11 cellular contexts compared by ENCODE assay signal in genomic region chr16:68070811-68071546, GRCh38. TPM values are rescaled to one million over a fixed set of nuclear protein-coding genes. Genes with fewer than 3 reads are reported as not detected.
A peak's percentile ranks its signal among the peaks of the same experiment; 100 is the strongest.
DNase-seq lines count a peak whose midpoint lies in the region; ATAC-seq and TF ChIP-seq lines count a peak whose summit lies in the region.
"Had no signal": no experiment of that assay in that cellular context is flagged by ENCODE, and none has a peak within 500 bp of the region (broad histone marks: within the 10 kb centered on the region; RNA-seq: fewer than 3 reads in every experiment).

No MANE protein-coding gene starts in this region.

- CTCF ChIA-PET in activated naive CD4-positive, alpha-beta T cell treated with anti-CD3 and anti-CD28 coated beads for 36 hours (lab: Charles Lee), result interaction anchor here (0.6 to 2.3 kb wide), 9 partner anchors 9 to 159 kb away, joined by 3 to 8 read pairs (median 3); no protein-coding TSS in a partner anchor

- peak overlapping the region; percentile 82 for H3K27ac Mint-ChIP-seq in activated naive CD4-positive, alpha-beta T cell treated with anti-CD3 and anti-CD28 coated beads for 36 hours
- H3K27ac Mint-ChIP-seq in activated naive CD8-positive, alpha-beta T cell treated with anti-CD3 and anti-CD28 coated beads, Interleukin-2, amount 50 U/mL, for 24 hours, result peak overlapping the region; percentile 82
- H3K27ac Mint-ChIP-seq in type B pancreatic cell, result no peak overlapping the region

- H3K36me3 Mint-ChIP-seq in activated naive CD4-positive, alpha-beta T cell treated with anti-CD3 and anti-CD28 coated beads for 36 hours (ENCODE audit: low read depth), result peaks cover 51% of the 10 kb centered on the region
- H3K36me3 Mint-ChIP-seq in activated naive CD8-positive, alpha-beta T cell treated with anti-CD3 and anti-CD28 coated beads, Interleukin-2, amount 50 U/mL, for 24 hours (ENCODE audit: low read depth), result peaks cover 59% of the 10 kb centered on the region
- peaks cover 15% of the 10 kb centered on the region for H3K36me3 Mint-ChIP-seq in type B pancreatic cell

- H3K4me1 Mint-ChIP-seq in activated naive CD4-positive, alpha-beta T cell treated with anti-CD3 and anti-CD28 coated beads for 36 hours (ENCODE audit: low read depth), result peaks cover 63% of the 10 kb centered on the region
- H3K4me1 Mint-ChIP-seq in activated naive CD8-positive, alpha-beta T cell treated with anti-CD3 and anti-CD28 coated beads, Interleukin-2, amount 50 U/mL, for 24 hours, result peaks cover 70% of the 10 kb centered on the region
- no peaks in the 10 kb centered on the region for H3K4me1 Mint-ChIP-seq in type B pancreatic cell (ENCODE audit: unreplicated experiment)

- H3K4me3 Mint-ChIP-seq in activated naive CD4-positive, alpha-beta T cell treated with anti-CD3 and anti-CD28 coated beads for 36 hours, result no peak overlapping the region
- peak overlapping the region; percentile 24 for H3K4me3 Mint-ChIP-seq in activated naive CD8-positive, alpha-beta T cell treated with anti-CD3 and anti-CD28 coated beads, Interleukin-2, amount 50 U/mL, for 24 hours
- H3K4me3 Mint-ChIP-seq in type B pancreatic cell, result no peak overlapping the region

- no peaks in the 10 kb centered on the region for H3K9me3 Mint-ChIP-seq in activated naive CD4-positive, alpha-beta T cell treated with anti-CD3 and anti-CD28 coated beads for 36 hours
- no peaks in the 10 kb centered on the region for H3K9me3 Mint-ChIP-seq in activated naive CD8-positive, alpha-beta T cell treated with anti-CD3 and anti-CD28 coated beads, Interleukin-2, amount 50 U/mL, for 24 hours
- H3K9me3 Mint-ChIP-seq in type B pancreatic cell, result no peaks in the 10 kb centered on the region

- DNase-seq in activated naive CD4-positive, alpha-beta T cell treated with anti-CD3 and anti-CD28 coated beads for 36 hours, result no peak
- no peak for DNase-seq in activated naive CD4-positive, alpha-beta T cell treated with Interleukin-2 at 50 U/mL for 16 hours
- DNase-seq in activated naive CD8-positive, alpha-beta T cell treated with anti-CD3 and anti-CD28 coated beads, Interleukin-2, amount 50 U/mL, for 24 hours, result no peak
- DNase-seq in type B pancreatic cell (ENCODE audit: extremely low spot score, unreplicated experiment) (peak; percentile 47), anterior cingulate cortex (lab: John Stamatoyannopoulos, UW) (no peak), amniotic stem cell (lab: John Stamatoyannopoulos, UW) (no peak)
- DNase-seq: stimulated activated CD4-positive, alpha-beta T cell treated with anti-CD3 and anti-CD28 coated beads, Interleukin-2, amount 100 ng/mL, for 48 hours; upper lobe of right lung had no signal

- peak; percentile 39 for ATAC-seq in HG03135 (IDR thresholded peaks at IDR 0.05; ENCODE audit: unreplicated experiment)
- ATAC-seq in activated naive CD8-positive, alpha-beta T cell treated with anti-CD3 and anti-CD28 coated beads, Interleukin-2, amount 50 U/mL, for 24 hours, result no peak
- ATAC-seq in GM19324 (IDR thresholded peaks at IDR 0.05; ENCODE audit: low FRiP score, unreplicated experiment), result no peak

- H3K27me3 Mint-ChIP-seq in activated naive CD4-positive, alpha-beta T cell treated with anti-CD3 and anti-CD28 coated beads for 36 hours (ENCODE audit: low read depth), result no peaks in the 10 kb centered on the region
- H3K27me3 Mint-ChIP-seq in activated naive CD8-positive, alpha-beta T cell treated with anti-CD3 and anti-CD28 coated beads, Interleukin-2, amount 50 U/mL, for 24 hours, result no peaks in the 10 kb centered on the region
- no peaks in the 10 kb centered on the region for H3K27me3 Mint-ChIP-seq in type B pancreatic cell

- intact Hi-C loops in activated naive CD4-positive, alpha-beta T cell treated with anti-CD3 and anti-CD28 coated beads for 36 hours (cut with micrococcal nuclease), result loop anchor here (1.0 kb wide), 1 partner anchor 158 kb away; no protein-coding TSS in a partner anchor

- TF ChIP-seq CTCF in type B pancreatic cell (conservative IDR thresholded peaks at IDR 0.05), result no peak

RNA-seq across cellular contexts. Expression of gene NFATC3, which starts 14.2 kb away (rescaled TPM):
- total RNA-seq in activated naive CD4-positive, alpha-beta T cell treated with anti-CD3 and anti-CD28 coated beads for 36 hours, result 10 to 100 TPM; 49.1 to 50.3 TPM
- total RNA-seq in type B pancreatic cell (ENCODE audit: low replicate concordance), result 37.5 and 55.5 TPM in 2 replicates

RNA-seq across cellular contexts. Expression of gene DUS2, which starts 47.9 kb away (rescaled TPM):
- total RNA-seq in activated naive CD4-positive, alpha-beta T cell treated with anti-CD3 and anti-CD28 coated beads for 36 hours, result 10 to 100 TPM; 22.9 to 25.2 TPM
- 21.7 and 24.1 TPM in 2 replicates for total RNA-seq in type B pancreatic cell (ENCODE audit: low replicate concordance)

RNA-seq across cellular contexts. Expression of gene DDX28, which starts 47.9 kb away (rescaled TPM):
- total RNA-seq in activated naive CD4-positive, alpha-beta T cell treated with anti-CD3 and anti-CD28 coated beads for 36 hours, result 1 to 10 TPM; 9.4 to 9.7 TPM
- 14.7 and 15.2 TPM in 2 replicates for total RNA-seq in type B pancreatic cell (ENCODE audit: low replicate concordance)

RNA-seq across cellular contexts. Expression of gene DPEP2NB, which starts 55.3 kb away (rescaled TPM):
- not detected for total RNA-seq in activated naive CD4-positive, alpha-beta T cell treated with anti-CD3 and anti-CD28 coated beads for 36 hours
- not detected in 2 replicates for total RNA-seq in type B pancreatic cell (ENCODE audit: low replicate concordance)
- total RNA-seq: endothelial cell of umbilical vein, upper lobe of right lung had no signal
